ENCODE assay signal across 14 cellular contexts in genomic region chr11:43925063-43925931, GRCh38. TPM values are rescaled to one million over a fixed set of nuclear protein-coding genes. Genes with fewer than 3 reads are reported as not detected.
DNase-seq lines count a peak whose midpoint lies in the region; ATAC-seq and TF ChIP-seq lines count a peak whose summit lies in the region.
"Had no signal": no experiment of that assay in that cellular context is flagged by ENCODE, and none has a peak within 500 bp of the region (broad histone marks: within the 10 kb centered on the region; RNA-seq: fewer than 3 reads in every experiment).

No MANE protein-coding gene starts in this region.

- no peak for ATAC-seq in HG02642 (IDR thresholded peaks at IDR 0.05; ENCODE audit: poor library complexity, unreplicated experiment)
- ATAC-seq: esophagus mucosa, left colon had no signal

- peaks cover 0 to 21% of the 10 kb centered on the region in 2 experiments; a peak in 1 of 3 replicates for H3K36me3 ChIP-seq in HEK293 (ENCODE audit: control insufficient read depth in 2 of 2, insufficient read depth in 1 of 2, low read length in 2 of 2)
- H3K36me3 ChIP-seq in mesenchymal stem cell (ENCODE audit: control insufficient read depth in 1 of 2, insufficient read depth in 2 of 2, low read depth in 1 of 2, low read length in 2 of 2), result peaks cover 0 to 2% of the 10 kb centered on the region in 2 experiments
- no peaks in the 10 kb centered on the region for H3K36me3 ChIP-seq in stomach smooth muscle (ENCODE audit: control insufficient read depth in 2 of 2, insufficient read depth in 2 of 2, low read length in 2 of 2)

- H3K27ac ChIP-seq in HEK293 (ENCODE audit: extremely low read depth, low read depth, low read length), result no peak overlapping the region
- H3K27ac ChIP-seq in mesenchymal stem cell (ENCODE audit: low read length, poor library complexity, severe bottlenecking), result no peak overlapping the region
- H3K27ac ChIP-seq in stomach smooth muscle (ENCODE audit: low read length), result peak overlapping the region; percentile 95

- DNase-seq in choroid plexus epithelial cell (ENCODE audit: low read depth) (peak; percentile 33), mesenchymal stem cell (peak; percentile 40), head of caudate nucleus (no peak), NCI-H2196 (lab: John Stamatoyannopoulos, UW; ENCODE audit: unreplicated experiment) (no peak)
- DNase-seq in activated CD4-positive, alpha-beta T cell treated with anti-CD3 and anti-CD28 coated beads for 1 hour, result no peak
- DNase-seq: CD8-positive, alpha-beta memory T cell; cortex of kidney; left colon; naive B cell; NCI-H2029 had no signal

- H3K27me3 ChIP-seq in mesenchymal stem cell (ENCODE audit: control insufficient read depth in 1 of 2, insufficient read depth in 1 of 2, low read length in 2 of 2), result peaks cover 0 to 9% of the 10 kb centered on the region in 2 experiments
- H3K27me3 ChIP-seq in stomach smooth muscle (ENCODE audit: control insufficient read depth in 1 of 2, insufficient read depth in 2 of 2, low read length in 2 of 2), result no peaks in the 10 kb centered on the region

- H4K91ac ChIP-seq in mesenchymal stem cell (ENCODE audit: low read length), result peak overlapping the region; percentile 79

- no peak overlapping the region for H3K4me2 ChIP-seq in mesenchymal stem cell (ENCODE audit: low read length, poor library complexity, severe bottlenecking)

- H2BK5ac ChIP-seq in mesenchymal stem cell (ENCODE audit: low read depth, low read length, poor library complexity, severe bottlenecking), result no peak overlapping the region

- H3K9ac ChIP-seq in mesenchymal stem cell (ENCODE audit: low read length), result no peak overlapping the region
- no peak overlapping the region for H3K9ac ChIP-seq in stomach smooth muscle (ENCODE audit: low read length in 2 of 2)

- POLR2A ChIA-PET in HEK293 (lab: Yijun Ruan, JAX), result no interaction called here

- peak overlapping the region; percentile 92 to 95 for H3K18ac ChIP-seq in mesenchymal stem cell (ENCODE audit: low read depth in 1 of 2, low read length in 2 of 2)

- H3K4me1 ChIP-seq in HEK293 (ENCODE audit: control insufficient read depth, insufficient read depth, low read length) (no peaks in the 10 kb centered on the region), mesenchymal stem cell (ENCODE audit: control insufficient read depth, insufficient read depth, low read depth, low read length) (peaks cover 20% of the 10 kb centered on the region), stomach smooth muscle (ENCODE audit: control insufficient read depth, insufficient read depth, low read length) (peaks cover 67% of the 10 kb centered on the region)

- H3K14ac ChIP-seq in mesenchymal stem cell (ENCODE audit: low read length in 2 of 2), result peak overlapping the region in 1 of 2 experiments; percentile 94

- peak overlapping the region in 1 of 2 experiments; percentile 47 for H3K23ac ChIP-seq in mesenchymal stem cell (ENCODE audit: low read length in 2 of 2)

- no peak overlapping the region for H2BK15ac ChIP-seq in mesenchymal stem cell (ENCODE audit: low read depth, poor library complexity, severe bottlenecking)

- peak overlapping the region; percentile 59 to 82 for H2BK12ac ChIP-seq in mesenchymal stem cell (ENCODE audit: low read length in 2 of 2)

- peak overlapping the region; percentile 56 for H4K8ac ChIP-seq in mesenchymal stem cell (ENCODE audit: low read length)

- no peaks in the 10 kb centered on the region for H3K79me1 ChIP-seq in mesenchymal stem cell (replicated peaks; ENCODE audit: low read length, poor library complexity, severe bottlenecking)

- no peaks in the 10 kb centered on the region for H3K9me3 ChIP-seq in HEK293 (ENCODE audit: control insufficient read depth, insufficient read depth, low read depth, low read length)
- H3K9me3 ChIP-seq in mesenchymal stem cell (ENCODE audit: control insufficient read depth, low read length), result no peaks in the 10 kb centered on the region
- no peaks in the 10 kb centered on the region for H3K9me3 ChIP-seq in stomach smooth muscle (ENCODE audit: control insufficient read depth in 2 of 2, low read length in 2 of 2)

- H2BK120ac ChIP-seq in mesenchymal stem cell (ENCODE audit: low read depth, low read length), result peak overlapping the region; percentile 12

- TF ChIP-seq CTCF in HEK293 (tag by site-specific recombination; IDR thresholded peaks at IDR 0.05) (no peak), choroid plexus epithelial cell (conservative IDR thresholded peaks at IDR 0.05; ENCODE audit: low read depth, low read length) (no peak)

- peak overlapping the region; percentile 37 to 77 for H3K4ac ChIP-seq in mesenchymal stem cell (ENCODE audit: low read depth in 1 of 2, low read length in 2 of 2)

- no peak overlapping the region for H2AFZ ChIP-seq in mesenchymal stem cell (ENCODE audit: low read depth, low read length)

- no peak overlapping the region for H2AK5ac ChIP-seq in mesenchymal stem cell (ENCODE audit: low read length, severe bottlenecking)

- CTCF ChIA-PET in HEK293 (lab: Yijun Ruan, JAX), result interaction anchor here (0.6 to 1.0 kb wide), 2 partner anchors 69 to 138 kb away, joined by 3 read pairs; no protein-coding TSS in a partner anchor

- intact Hi-C loops in head of caudate nucleus (cut with DNase I), result no loop called here

- WGBS in mesenchymal stem cell, result 91% methylated on average over 14 of the region's 14 CpGs

- H3K4me3 ChIP-seq in HEK293 (ENCODE audit: low read depth, low read length) (no peak overlapping the region), choroid plexus epithelial cell (ENCODE audit: low read depth, low read length) (no peak overlapping the region), mesenchymal stem cell (ENCODE audit: insufficient read depth in 1 of 2, low read depth in 1 of 2, low read length in 2 of 2) (no peak overlapping the region), stomach smooth muscle (ENCODE audit: low read length in 2 of 2) (no peak overlapping the region)

TF ChIP-seq in HEK293, 187 proteins besides CTCF, POLR2A, EP300 and RAD21:
- peak; percentile 74 for TF ChIP-seq GLIS1 (tag by site-specific recombination; IDR thresholded peaks at IDR 0.05)
- TF ChIP-seq ZNF473 (tag by site-specific recombination; IDR thresholded peaks at IDR 0.05), result no peak

RNA-seq across cellular contexts. Expression of gene C11orf96, which starts 17.1 kb away (rescaled TPM):
- 134 TPM for polyA plus RNA-seq in mesenchymal stem cell (2013, experiment 1 of 2)
- 133 TPM for polyA plus RNA-seq in mesenchymal stem cell (2013, experiment 2 of 2)
- polyA plus RNA-seq: CD8-positive, alpha-beta memory T cell had no signal

RNA-seq across cellular contexts. Expression of gene ALKBH3, which starts 44.7 kb away (rescaled TPM):
- 22.0 TPM for polyA plus RNA-seq in mesenchymal stem cell (2013, experiment 1 of 2)
- polyA plus RNA-seq in mesenchymal stem cell (2013, experiment 2 of 2), result 20.7 TPM

Comparison
In these comparisons a context has a peak if more than half of its experiments do, and no peak if none do; other contexts are left out.
1. DNase-seq: peak in choroid plexus epithelial cell (single experiment) and mesenchymal stem cell (single experiment); none in activated CD4-positive, alpha-beta T cell treated with anti-CD3 and anti-CD28 coated beads for 1 hour (single experiment), head of caudate nucleus (0 of 42) and NCI-H2196 (single experiment).